In the genomic region with DNA sequence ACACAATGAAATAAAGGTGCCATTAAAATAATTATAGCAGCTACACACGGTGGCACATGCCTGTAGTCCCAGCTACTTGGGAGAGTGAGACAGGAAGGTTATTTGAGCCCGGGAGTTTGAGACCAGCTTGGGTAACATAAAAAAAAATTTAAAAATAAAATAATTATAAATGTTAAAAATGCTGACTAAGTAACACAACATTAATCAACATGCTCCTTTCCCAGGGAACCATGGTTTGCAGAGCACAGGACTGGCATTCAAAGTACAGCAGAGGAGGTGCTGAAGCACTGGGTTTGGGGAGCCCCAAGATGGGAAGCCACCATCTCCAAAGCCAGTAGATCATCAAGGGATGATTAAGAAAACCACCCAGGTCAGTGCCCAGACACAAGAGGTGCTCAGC, we compare ENCODE assay signal across 18 cellular contexts. TPM values are rescaled to one million over a fixed set of nuclear protein-coding genes. Genes with fewer than 3 reads are reported as not detected.
DNase-seq lines count a peak whose midpoint lies in the region; ATAC-seq, FAIRE-seq and TF ChIP-seq lines count a peak whose summit lies in the region.
"Had no signal": no experiment of that assay in that cellular context is flagged by ENCODE, and none has a peak within 500 bp of the region (broad histone marks: within the 10 kb centered on the region; RNA-seq: fewer than 3 reads in every experiment).

No MANE protein-coding gene starts in this region.

- intact Hi-C loops in activated CD4-positive, alpha-beta memory T cell treated with anti-CD3 and anti-CD28 coated beads for 36 hours (cut with micrococcal nuclease), result no loop called here
- intact Hi-C loops in IMR-90 (cut with micrococcal nuclease) (no loop called here), A673 (cut with micrococcal nuclease; ENCODE audit: unreplicated experiment) (no loop called here)

- H3K9me3 Mint-ChIP-seq in activated CD4-positive, alpha-beta memory T cell treated with anti-CD3 and anti-CD28 coated beads for 36 hours, result no peaks in the 10 kb centered on the region
- no peaks in the 10 kb centered on the region for H3K9me3 Mint-ChIP-seq in activated CD4-positive, alpha-beta memory T cell treated with anti-CD3 and anti-CD28 coated beads, Interleukin-2, amount 10 ng/mL, durations not matched to agents 7 days and 5 days
- H3K9me3 Mint-ChIP-seq in immature natural killer cell, result no peaks in the 10 kb centered on the region

- no peak for TF ChIP-seq RAD21 in A549 (conservative IDR thresholded peaks at IDR 0.05 in 1 of 2, IDR thresholded peaks at IDR 0.05 in 1 of 2)
- TF ChIP-seq RAD21 in IMR-90 (IDR thresholded peaks at IDR 0.05; ENCODE audit: low read length), result no peak

- no peak overlapping the region for H3K56ac ChIP-seq in IMR-90 (ENCODE audit: extremely low read depth, insufficient read depth, low read length)

- no peak overlapping the region for H3K4me3 Mint-ChIP-seq in activated CD4-positive, alpha-beta memory T cell treated with anti-CD3 and anti-CD28 coated beads for 36 hours
- no peak overlapping the region for H3K4me3 Mint-ChIP-seq in activated CD4-positive, alpha-beta memory T cell treated with anti-CD3 and anti-CD28 coated beads, Interleukin-2, amount 10 ng/mL, durations not matched to agents 7 days and 5 days
- H3K4me3 Mint-ChIP-seq in immature natural killer cell, result peak overlapping the region in 4 of 5 donors; percentile 18 to 82 (median 34)

- H3K27me3 ChIP-seq in IMR-90 (ENCODE audit: control insufficient read depth, insufficient read depth, low read length) (no peaks in the 10 kb centered on the region), A673 (replicated peaks; ENCODE audit: insufficient read depth, low read depth, low read length, poor library complexity) (no peaks in the 10 kb centered on the region)
- H3K27me3 ChIP-seq: BLaER1 had no signal

- H2AFZ ChIP-seq in IMR-90 (replicated peaks; ENCODE audit: low read length, poor library complexity), result no peak overlapping the region

- peaks cover 9% of the 10 kb centered on the region; the same call in 1 of the 2 replicates for H3K9me1 ChIP-seq in IMR-90 (ENCODE audit: insufficient read depth, low read length)

- H2BK120ac ChIP-seq in IMR-90 (ENCODE audit: low read depth, low read length), result no peak overlapping the region

- TF ChIP-seq POLR2A in A549 (IDR thresholded peaks at IDR 0.05; ENCODE audit: low read length), result no peak
- no peak for TF ChIP-seq POLR2A in IMR-90 (IDR thresholded peaks at IDR 0.05; ENCODE audit: low read depth, low read length)

- peak overlapping the region; percentile 44 for H3K27ac Mint-ChIP-seq in activated CD4-positive, alpha-beta memory T cell treated with anti-CD3 and anti-CD28 coated beads for 36 hours
- H3K27ac Mint-ChIP-seq in activated CD4-positive, alpha-beta memory T cell treated with anti-CD3 and anti-CD28 coated beads, Interleukin-2, amount 10 ng/mL, durations not matched to agents 7 days and 5 days, result no peak overlapping the region
- peak overlapping the region; percentile 94 to 100 (median 98) for H3K27ac Mint-ChIP-seq in immature natural killer cell

- H2AK9ac ChIP-seq in IMR-90 (replicated peaks; ENCODE audit: low read depth, low read length, poor library complexity), result no peak overlapping the region

- H3K27ac ChIP-seq in A549 (no peak overlapping the region), IMR-90 (ENCODE audit: insufficient read depth, low read length) (no peak overlapping the region), A673 (ENCODE audit: low read depth, low read length, poor library complexity, severe bottlenecking) (no peak overlapping the region)
- H3K27ac ChIP-seq: BLaER1, KMS-11 had no signal

- TF ChIP-seq CTCF in A549 (IDR thresholded peaks at IDR 0.05) (no peak), IMR-90 (conservative IDR thresholded peaks at IDR 0.05; ENCODE audit: low read depth, low read length) (no peak), A673 (conservative IDR thresholded peaks at IDR 0.05; ENCODE audit: low read depth, low read length) (no peak)

- no peak overlapping the region for H3K18ac ChIP-seq in IMR-90 (ENCODE audit: low read depth, low read length)

- H3K23ac ChIP-seq in IMR-90 (ENCODE audit: low read depth, low read length), result no peak overlapping the region

- dilution Hi-C loops in IMR-90 (cut with HindIII; ENCODE audit: low sequenced_read_pairs, unreplicated experiment), result no loop called here

- no peak overlapping the region for H2BK20ac ChIP-seq in IMR-90 (ENCODE audit: low read depth, low read length)

- H3K36me3 ChIP-seq in IMR-90 (ENCODE audit: control insufficient read depth, insufficient read depth, low read length) (no peaks in the 10 kb centered on the region), A673 (ENCODE audit: insufficient read depth, low read length, poor library complexity, severe bottlenecking) (no peaks in the 10 kb centered on the region)

- H3K4me2 ChIP-seq in A549, result no peak overlapping the region
- H3K4me2 ChIP-seq in IMR-90 (ENCODE audit: low read depth, low read length), result no peak overlapping the region
- H3K4me2 ChIP-seq: KMS-11 had no signal

- H3K4me1 ChIP-seq in A549 (peaks cover 11% of the 10 kb centered on the region; the same call in 2 of the 3 replicates), IMR-90 (ENCODE audit: control insufficient read depth, insufficient read depth, low read length) (peaks cover 10% of the 10 kb centered on the region), A673 (ENCODE audit: insufficient read depth, low read length, poor library complexity, severe bottlenecking) (peaks cover 70% of the 10 kb centered on the region)

- in situ Hi-C loops in IMR-90 (cut with MboI; ENCODE audit: low sequenced_read_pairs), result no loop called here

- H3K9ac ChIP-seq in IMR-90 (ENCODE audit: low read depth, low read length), result no peak overlapping the region
- H3K9ac ChIP-seq: BLaER1, KMS-11 had no signal

- peaks cover 3% of the 10 kb centered on the region; the same call in 1 of the 2 replicates for H4K20me1 ChIP-seq in IMR-90 (ENCODE audit: insufficient read depth, low read length)

- no peaks in the 10 kb centered on the region for H3K27me3 Mint-ChIP-seq in activated CD4-positive, alpha-beta memory T cell treated with anti-CD3 and anti-CD28 coated beads for 36 hours
- H3K27me3 Mint-ChIP-seq in activated CD4-positive, alpha-beta memory T cell treated with anti-CD3 and anti-CD28 coated beads, Interleukin-2, amount 10 ng/mL, durations not matched to agents 7 days and 5 days, result no peaks in the 10 kb centered on the region
- H3K27me3 Mint-ChIP-seq in immature natural killer cell (ENCODE audit: low read depth in 3 of 3), result peaks cover 3 to 19% (median 5%) of the 10 kb centered on the region in 3 donors

- no peak overlapping the region for H3K14ac ChIP-seq in IMR-90 (replicated peaks; ENCODE audit: low read depth, low read length)

- peaks cover 94% of the 10 kb centered on the region for H3K4me1 Mint-ChIP-seq in activated CD4-positive, alpha-beta memory T cell treated with anti-CD3 and anti-CD28 coated beads for 36 hours (ENCODE audit: low read depth)
- H3K4me1 Mint-ChIP-seq in activated CD4-positive, alpha-beta memory T cell treated with anti-CD3 and anti-CD28 coated beads, Interleukin-2, amount 10 ng/mL, durations not matched to agents 7 days and 5 days, result peaks cover 76% of the 10 kb centered on the region
- peaks cover 97 to 100% of the 10 kb centered on the region in 2 donors for H3K4me1 Mint-ChIP-seq in immature natural killer cell

- H4K8ac ChIP-seq in IMR-90 (ENCODE audit: low read depth in 2 of 2, low read length in 2 of 2), result no peak overlapping the region

- ATAC-seq in A549 (no peak), IMR-90 (ENCODE audit: low read depth) (no peak)

- FAIRE-seq in A549 (lab: Jason Lieb, UNC), result no peak
- FAIRE-seq: G401.6, H54 had no signal

- no peak overlapping the region for H2AK5ac ChIP-seq in IMR-90 (ENCODE audit: low read depth, low read length)

- POLR2A ChIA-PET in activated CD4-positive, alpha-beta memory T cell treated with anti-CD3 and anti-CD28 coated beads for 36 hours (lab: Charles Lee), result interaction anchor here (1.6 kb wide), 1 partner anchor 9 kb away, joined by 3 read pairs; no protein-coding TSS in a partner anchor
- POLR2A ChIA-PET in activated CD4-positive, alpha-beta memory T cell treated with anti-CD3 and anti-CD28 coated beads, Interleukin-2, amount 10 ng/mL, durations not matched to agents 7 days and 5 days (lab: Charles Lee), result interaction anchor here (0.9 to 1.2 kb wide), 2 partner anchors 17 to 86 kb away, joined by 3 read pairs; no protein-coding TSS in a partner anchor
- POLR2A ChIA-PET in A549 (lab: Yijun Ruan, JAX), result no interaction called here
- POLR2A ChIA-PET in IMR-90 (lab: Charles Lee; ENCODE audit: unreplicated experiment), result no interaction called here
- POLR2A ChIA-PET in A673 (lab: Charles Lee; ENCODE audit: low non-redundant PET), result no interaction called here

- 73% methylated on average over 2 of the region's 2 CpGs for WGBS in A549 (ENCODE audit: missing lambda C conversion rate)
- no CpG with 5 or more reads among the region's 2 CpGs for WGBS in IMR-90 (ENCODE audit: extremely low coverage in 2 of 2, insufficient read length in 1 of 2), 2 experiments

- H4K5ac ChIP-seq in IMR-90 (ENCODE audit: low read depth, low read length), result no peak overlapping the region

- no peak for TF ChIP-seq EP300 in A549 (IDR thresholded peaks at IDR 0.05)

- H4K91ac ChIP-seq in IMR-90 (ENCODE audit: insufficient read depth, low read depth, low read length), result no peak overlapping the region

- no peaks in the 10 kb centered on the region for H3K9me3 ChIP-seq in A549
- H3K9me3 ChIP-seq in IMR-90 (ENCODE audit: control insufficient read depth, insufficient read depth, low read length), result no peaks in the 10 kb centered on the region
- no peaks in the 10 kb centered on the region for H3K9me3 ChIP-seq in A673 (ENCODE audit: low read depth, low read length, poor library complexity, severe bottlenecking)
- H3K9me3 ChIP-seq: BLaER1 had no signal

- no peak overlapping the region for H3K4ac ChIP-seq in IMR-90 (ENCODE audit: low read depth, low read length)

- no peak overlapping the region for H3K4me3 ChIP-seq in A549
- H3K4me3 ChIP-seq in IMR-90 (ENCODE audit: insufficient read depth, low read depth, low read length), result no peak overlapping the region
- H3K4me3 ChIP-seq in A673 (ENCODE audit: low read depth, low read length, poor library complexity, severe bottlenecking), result no peak overlapping the region
- H3K4me3 ChIP-seq: BLaER1 had no signal

- no peak for DNase-seq in activated CD4-positive, alpha-beta memory T cell treated with anti-CD3 and anti-CD28 coated beads for 36 hours
- DNase-seq in activated CD4-positive, alpha-beta memory T cell treated with anti-CD3 and anti-CD28 coated beads, Interleukin-2, amount 10 ng/mL, durations not matched to agents 7 days and 5 days, result no peak
- DNase-seq in A549 (ENCODE audit: low read depth in 1 of 2, low spot score in 1 of 2) (no peak), IMR-90 (no peak), immature natural killer cell (no peak), A673 (ENCODE audit: low spot score) (no peak), retina (no peak)
- DNase-seq: DMS 273 treated with DMSO at 0.1 percent for 48 hours, NCI-H1930, NCI-H226, NCI-H524, NCI-H82, OCI-M1, SIG-M5 had no signal

- CTCF ChIA-PET in activated CD4-positive, alpha-beta memory T cell treated with anti-CD3 and anti-CD28 coated beads for 36 hours (lab: Charles Lee), result interaction anchor here (1.3 kb wide), 1 partner anchor 52 kb away, joined by 5 read pairs; the partner anchor contains the start of gene NFATC2
- CTCF ChIA-PET in activated CD4-positive, alpha-beta memory T cell treated with anti-CD3 and anti-CD28 coated beads, Interleukin-2, amount 10 ng/mL, durations not matched to agents 7 days and 5 days (lab: Charles Lee), result no interaction called here
- CTCF ChIA-PET in A549 (lab: Yijun Ruan, JAX) (interaction anchor here (0.9 kb wide), 1 partner anchor 104 kb away, joined by 7 read pairs; no protein-coding TSS in a partner anchor), IMR-90 (lab: Yijun Ruan, JAX) (no interaction called here), A673 (lab: Charles Lee) (no interaction called here)

- H2BK5ac ChIP-seq in IMR-90 (ENCODE audit: low read depth, low read length, poor library complexity, severe bottlenecking), result no peak overlapping the region

- no TSS peak for BruUV-seq in IMR-90 (replicated peaks; lab: Mats Ljungman, UMichigan)
- no TSS peak for BruUV-seq in A673 (replicated peaks; lab: Mats Ljungman, UMichigan)

- no peaks in the 10 kb centered on the region for H3K79me1 ChIP-seq in IMR-90 (ENCODE audit: low read depth in 1 of 2, low read length in 2 of 2)

- peaks cover 60% of the 10 kb centered on the region for H3K36me3 Mint-ChIP-seq in activated CD4-positive, alpha-beta memory T cell treated with anti-CD3 and anti-CD28 coated beads for 36 hours
- H3K36me3 Mint-ChIP-seq in activated CD4-positive, alpha-beta memory T cell treated with anti-CD3 and anti-CD28 coated beads, Interleukin-2, amount 10 ng/mL, durations not matched to agents 7 days and 5 days (ENCODE audit: low read depth), result peaks cover 82% of the 10 kb centered on the region
- peaks cover 11 to 42% (median 30%) of the 10 kb centered on the region in 3 donors for H3K36me3 Mint-ChIP-seq in immature natural killer cell

- no peak overlapping the region for H2BK15ac ChIP-seq in IMR-90 (ENCODE audit: low read depth, low read length)

RNA-seq across cellular contexts. Expression of gene NFATC2, which starts 51.9 kb away (rescaled TPM):
- 10 to 100 TPM; 35.8 to 36.5 TPM for total RNA-seq in activated CD4-positive, alpha-beta memory T cell treated with anti-CD3 and anti-CD28 coated beads for 36 hours
- total RNA-seq in activated CD4-positive, alpha-beta memory T cell treated with anti-CD3 and anti-CD28 coated beads, Interleukin-2, amount 10 ng/mL, durations not matched to agents 7 days and 5 days, result 10 to 100 TPM; 53.3 to 56.9 TPM
- 1.6 and 2.4 TPM in 2 replicates for polyA plus RNA-seq in A549 (2011; rRNA removed)
- 0.81 and 1.2 TPM in 2 replicates for polyA plus RNA-seq in A549 (2012; cell fraction: cytosol; rRNA removed)
- polyA plus RNA-seq in A549 (2012; cell fraction: nucleus; rRNA removed), result 1.7 and 1.8 TPM in 2 replicates
- polyA plus RNA-seq in A549 (2017; fragmentation: RNase III; extraction: RNeasy Plus Mini Kit Qiagen cat#74134 plus additional on column Dnase treatment), result 0.75 to 0.99 TPM (median 0.75 TPM) in 3 replicates
- polyA minus RNA-seq in A549 (2011; rRNA and poly(A)+ RNA removed), result 1.4 and 2.4 TPM in 2 replicates
- total RNA-seq in IMR-90 (2012; rRNA removed), result 0.18 and 0.28 TPM in 2 replicates
- 0.38 and 0.44 TPM in 2 replicates for polyA plus RNA-seq in IMR-90 (2012; rRNA removed)
- polyA plus RNA-seq in IMR-90 (2012; cell fraction: cytosol; rRNA removed), result 0.16 and 0.22 TPM in 2 replicates
- polyA plus RNA-seq in IMR-90 (2012; cell fraction: nucleus; rRNA removed; ENCODE audit: low replicate concordance), result 0.70 and 0.74 TPM in 2 replicates
- 100 to 1,000 TPM in 1 of 3 donors, 10 to 100 TPM in 2; 14.5 to 101 (median 21.3) TPM for polyA plus RNA-seq in immature natural killer cell
- 0.64 and 0.76 TPM in 2 replicates for total RNA-seq in A673 (2021)

Comparison
In these comparisons a context has a peak if more than half of its experiments do, and no peak if none do; other contexts are left out.
1. CTCF ChIA-PET loops: an anchor here in activated CD4-positive, alpha-beta memory T cell treated with anti-CD3 and anti-CD28 coated beads for 36 hours (1.3 kb wide) and A549 (0.9 kb wide); none called in activated CD4-positive, alpha-beta memory T cell treated with anti-CD3 and anti-CD28 coated beads, Interleukin-2, amount 10 ng/mL, durations not matched to agents 7 days and 5 days, IMR-90 and A673.
2. H3K4me3 Mint-ChIP-seq: peak in immature natural killer cell (4 of 5); none in activated CD4-positive, alpha-beta memory T cell treated with anti-CD3 and anti-CD28 coated beads for 36 hours (single experiment) and activated CD4-positive, alpha-beta memory T cell treated with anti-CD3 and anti-CD28 coated beads, Interleukin-2, amount 10 ng/mL, durations not matched to agents 7 days and 5 days (single experiment).
3. RNA of gene NFATC2, which starts 51.9 kb away (total RNA-seq): 53.3 to 56.9 TPM in activated CD4-positive, alpha-beta memory T cell treated with anti-CD3 and anti-CD28 coated beads, Interleukin-2, amount 10 ng/mL, durations not matched to agents 7 days and 5 days and 35.8 to 36.5 TPM in activated CD4-positive, alpha-beta memory T cell treated with anti-CD3 and anti-CD28 coated beads for 36 hours; 0.64 to 0.76 TPM in A673 and 0.18 to 0.28 TPM in IMR-90; every median in the first group is over 10 times any median in the second.
4. POLR2A ChIA-PET loops: an anchor here in activated CD4-positive, alpha-beta memory T cell treated with anti-CD3 and anti-CD28 coated beads for 36 hours (1.6 kb wide) and activated CD4-positive, alpha-beta memory T cell treated with anti-CD3 and anti-CD28 coated beads, Interleukin-2, amount 10 ng/mL, durations not matched to agents 7 days and 5 days (0.9 to 1.2 kb wide); none called in A549, IMR-90 and A673.